In genomic region chr6:159039885-159040258, GRCh38 we compare ENCODE assay signal across 13 cellular contexts. TPM values are rescaled to one million over a fixed set of nuclear protein-coding genes. Genes with fewer than 3 reads are reported as not detected.
DNase-seq lines count a peak whose midpoint lies in the region; ATAC-seq, FAIRE-seq and TF ChIP-seq lines count a peak whose summit lies in the region.
"Had no signal": no experiment of that assay in that cellular context is flagged by ENCODE, and none has a peak within 500 bp of the region (broad histone marks: within the 10 kb centered on the region; RNA-seq: fewer than 3 reads in every experiment).

No MANE protein-coding gene starts in this region.

- no peak for FAIRE-seq in A549 (lab: Jason Lieb, UNC)

- H3K4me1 ChIP-seq in A549, result no peaks in the 10 kb centered on the region
- peaks cover 41% of the 10 kb centered on the region for H3K4me1 ChIP-seq in lower lobe of right lung

- peak overlapping the region; percentile 100 for H3K4me3 Mint-ChIP-seq in activated CD8-positive, alpha-beta T cell treated with anti-CD3 and anti-CD28 coated beads for 36 hours

- no peaks in the 10 kb centered on the region for H3K27me3 Mint-ChIP-seq in activated CD8-positive, alpha-beta T cell treated with anti-CD3 and anti-CD28 coated beads for 36 hours

- TF ChIP-seq RAD21 in A549 (conservative IDR thresholded peaks at IDR 0.05 in 1 of 2, IDR thresholded peaks at IDR 0.05 in 1 of 2), result no peak

- 38% methylated on average over 1 of the region's 1 CpG for WGBS in A549 (ENCODE audit: missing lambda C conversion rate)

- H3K9me3 ChIP-seq in A549 (no peaks in the 10 kb centered on the region), lower lobe of right lung (no peaks in the 10 kb centered on the region)

- no peaks in the 10 kb centered on the region for H3K9me3 Mint-ChIP-seq in activated CD8-positive, alpha-beta T cell treated with anti-CD3 and anti-CD28 coated beads for 36 hours

- peaks cover 99% of the 10 kb centered on the region for H3K36me3 Mint-ChIP-seq in activated CD8-positive, alpha-beta T cell treated with anti-CD3 and anti-CD28 coated beads for 36 hours (ENCODE audit: low read depth)

- no peak for TF ChIP-seq CTCF in A549 (IDR thresholded peaks at IDR 0.05)
- TF ChIP-seq CTCF in GM06990 (IDR thresholded peaks at IDR 0.05; ENCODE audit: insufficient read depth, low read length, poor library complexity, severe bottlenecking), result no peak
- no peak for TF ChIP-seq CTCF in activated CD8-positive, alpha-beta T cell treated with anti-CD3 and anti-CD28 coated beads for 36 hours (IDR thresholded peaks at IDR 0.05)
- TF ChIP-seq CTCF in lower lobe of right lung (IDR thresholded peaks at IDR 0.05), result no peak
- TF ChIP-seq CTCF in GM10248 (IDR thresholded peaks at IDR 0.05; ENCODE audit: control extremely low read depth, extremely low read depth, low read depth, missing control alignments), result no peak

- H3K27me3 ChIP-seq in GM06990 (replicated peaks; ENCODE audit: control insufficient read depth, insufficient read depth, low read length), result no peaks in the 10 kb centered on the region
- H3K27me3 ChIP-seq in lower lobe of right lung (ENCODE audit: low read depth), result no peaks in the 10 kb centered on the region

- POLR2A ChIA-PET in A549 (lab: Yijun Ruan, JAX), result interaction anchor here (1.2 kb wide), 1 partner anchor 40 kb away, joined by 3 read pairs; the partner anchor contains the start of gene RSPH3
- POLR2A ChIA-PET in activated CD8-positive, alpha-beta T cell treated with anti-CD3 and anti-CD28 coated beads for 36 hours (lab: Charles Lee), result interaction anchor here (1.0 to 15.6 kb wide), 10 partner anchors 10 to 390 kb away, joined by 6 to 766 read pairs (median 8); partner anchors contain the start of gene SYTL3
- POLR2A ChIA-PET in GM10248 (lab: Yijun Ruan, JAX), result interaction anchor here (0.9 kb wide), 1 partner anchor 31 kb away, joined by 3 read pairs; no protein-coding TSS in a partner anchor

- no peak overlapping the region for H3K4me2 ChIP-seq in A549

- no peak for DNase-seq in A549 (ENCODE audit: low read depth in 1 of 2, low spot score in 1 of 2)
- no peak for DNase-seq in GM06990 (ENCODE audit: extremely low read depth, insufficient read length)
- DNase-seq in activated CD8-positive, alpha-beta T cell treated with anti-CD3 and anti-CD28 coated beads for 36 hours, result no peak
- no peak for DNase-seq in lower lobe of right lung
- DNase-seq in RPMI8226, result no peak
- DNase-seq in GM10248 (ENCODE audit: extremely low spot score), result no peak
- no peak for DNase-seq in GM19240 (ENCODE audit: insufficient read length, low spot score)
- DNase-seq: activated CD4-positive, alpha-beta T cell treated with anti-CD3 and anti-CD28 coated beads, Interleukin-2, amount 50 U/mL, for 48 hours; NCI-H2081 treated with DMSO at 0.1 percent for 48 hours; retina had no signal

- TF ChIP-seq EP300 in A549 (IDR thresholded peaks at IDR 0.05), result no peak

- H3K4me1 Mint-ChIP-seq in activated CD8-positive, alpha-beta T cell treated with anti-CD3 and anti-CD28 coated beads for 36 hours (ENCODE audit: low read depth), result peaks cover 54% of the 10 kb centered on the region

- H3K27ac ChIP-seq in A549 (no peak overlapping the region), lower lobe of right lung (peak overlapping the region; percentile 76)

- CTCF ChIA-PET in A549 (lab: Yijun Ruan, JAX), result interaction anchor here (0.8 to 4.4 kb wide), 2 partner anchors 8 to 64 kb away, joined by 3 to 30 read pairs; no protein-coding TSS in a partner anchor
- CTCF ChIA-PET in activated CD8-positive, alpha-beta T cell treated with anti-CD3 and anti-CD28 coated beads for 36 hours (lab: Charles Lee), result interaction anchor here (0.8 to 15.5 kb wide), 15 partner anchors 10 to 95 kb away, joined by 3 to 289 read pairs (median 6); partner anchors contain the start of gene RSPH3
- CTCF ChIA-PET in GM10248 (lab: Yijun Ruan, JAX), result interaction anchor here (1.0 to 7.9 kb wide), 10 partner anchors 13 to 96 kb away, joined by 3 to 198 read pairs (median 6); no protein-coding TSS in a partner anchor

- no peak for TF ChIP-seq POLR2A in A549 (IDR thresholded peaks at IDR 0.05; ENCODE audit: low read length)

- intact Hi-C loops in activated CD8-positive, alpha-beta T cell treated with anti-CD3 and anti-CD28 coated beads for 36 hours (cut with micrococcal nuclease), result loop anchor here (2.0 kb wide), 1 partner anchor 21 kb away; no protein-coding TSS in a partner anchor
- intact Hi-C loops in lower lobe of right lung (cut with DNase I), result no loop called here

- H3K4me3 ChIP-seq in A549, result no peak overlapping the region
- peak overlapping the region; percentile 17 for H3K4me3 ChIP-seq in GM06990 (replicated peaks; ENCODE audit: low read depth, low read length)
- H3K4me3 ChIP-seq in lower lobe of right lung, result no peak overlapping the region

- no peak for ATAC-seq in A549
- no peak for ATAC-seq in activated CD8-positive, alpha-beta T cell treated with anti-CD3 and anti-CD28 coated beads for 36 hours
- ATAC-seq in lower lobe of right lung, result no peak
- ATAC-seq in HG03095 (IDR thresholded peaks at IDR 0.05; ENCODE audit: unreplicated experiment), result no peak

- H3K36me3 ChIP-seq in GM06990 (ENCODE audit: control insufficient read depth, insufficient read depth, low read length) (peaks cover 24% of the 10 kb centered on the region), lower lobe of right lung (peaks cover 53% of the 10 kb centered on the region)

- H3K27ac Mint-ChIP-seq in activated CD8-positive, alpha-beta T cell treated with anti-CD3 and anti-CD28 coated beads for 36 hours, result peak overlapping the region; percentile 100

TF ChIP-seq in A549, 52 proteins besides CTCF, POLR2A, EP300 and RAD21:
- TF ChIP-seq USF2 (IDR thresholded peaks at IDR 0.05), result no peak
- 0 out of 2 replicates have a peak, but pooled peaks have one; percentile 12 for TF ChIP-seq RNF2 (IDR thresholded peaks at IDR 0.05; ENCODE audit: borderline replicate concordance, low read depth)
- no peak for TF ChIP-seq GATA3 (IDR thresholded peaks at IDR 0.05; ENCODE audit: borderline replicate concordance)

RNA-seq across cellular contexts. Expression of gene TAGAP, which starts 4.9 kb away (rescaled TPM):
- polyA plus RNA-seq in A549 (2011; rRNA removed) (not detected in 2 replicates), A549 (2017; fragmentation: RNase III; extraction: RNeasy Plus Mini Kit Qiagen cat#74134 plus additional on column Dnase treatment) (not detected in 3 replicates)
- polyA plus RNA-seq in A549 (2012; cell fraction: cytosol; rRNA removed), result not detected in 2 replicates
- polyA plus RNA-seq in A549 (2012; cell fraction: nucleus; rRNA removed), result not detected in 2 replicates
- polyA minus RNA-seq in A549 (2011; rRNA and poly(A)+ RNA removed), result not detected in 2 replicates
- total RNA-seq in activated CD8-positive, alpha-beta T cell treated with anti-CD3 and anti-CD28 coated beads for 36 hours, result 100 to 1,000 TPM; 112 to 113 TPM
- 17.1 TPM for total RNA-seq in lower lobe of right lung
- total RNA-seq: LHCN-M2 had no signal
- polyA plus RNA-seq: BJ had no signal

RNA-seq across cellular contexts. Expression of gene RSPH3, which starts 39.9 kb away (rescaled TPM):
- polyA plus RNA-seq in A549 (2011; rRNA removed) (2.6 TPM in 2 replicates), A549 (2017; fragmentation: RNase III; extraction: RNeasy Plus Mini Kit Qiagen cat#74134 plus additional on column Dnase treatment) (3.1 to 4.0 TPM (median 3.6 TPM) in 3 replicates)
- 1.2 and 1.6 TPM in 2 replicates for polyA plus RNA-seq in A549 (2012; cell fraction: cytosol; rRNA removed)
- polyA plus RNA-seq in A549 (2012; cell fraction: nucleus; rRNA removed), result 1.9 and 2.0 TPM in 2 replicates
- 1.6 and 2.1 TPM in 2 replicates for polyA minus RNA-seq in A549 (2011; rRNA and poly(A)+ RNA removed)
- 1 to 10 TPM; 4.2 TPM for total RNA-seq in activated CD8-positive, alpha-beta T cell treated with anti-CD3 and anti-CD28 coated beads for 36 hours
- 24.2 TPM for total RNA-seq in lower lobe of right lung
